Comparison of ENCODE assay signal across 11 cellular contexts in genomic region chr14:93084866-93085857, GRCh38. TPM values are rescaled to one million over a fixed set of nuclear protein-coding genes. Genes with fewer than 3 reads are reported as not detected.
DNase-seq lines count a peak whose midpoint lies in the region; ATAC-seq and TF ChIP-seq lines count a peak whose summit lies in the region.
"Had no signal": no experiment of that assay in that cellular context is flagged by ENCODE, and none has a peak within 500 bp of the region (broad histone marks: within the 10 kb centered on the region; RNA-seq: fewer than 3 reads in every experiment).

No MANE protein-coding gene starts in this region.

- H3K4me1 ChIP-seq in spleen = peaks cover 3 to 88% (median 69%) of the 10 kb centered on the region in 6 donors

- peak overlapping the region in 3 of 8 donors; percentile 5 to 64 (median 52) for H3K27ac ChIP-seq in spleen

- H3K27me3 Mint-ChIP-seq in activated naive CD8-positive, alpha-beta T cell treated with anti-CD3 and anti-CD28 coated beads, Interleukin-2, amount 10 ng/mL, durations not matched to agents 7 days and 5 days = no peaks in the 10 kb centered on the region
- no peaks in the 10 kb centered on the region for H3K27me3 Mint-ChIP-seq in nephron (ENCODE audit: low read depth)

- DNase-seq in DMS79 (lab: John Stamatoyannopoulos, UW) = peak; percentile 78
- DNase-seq in LNCaP clone FGC (ENCODE audit: low read depth) = peak; percentile 64
- no peak for DNase-seq in activated naive CD8-positive, alpha-beta T cell treated with anti-CD3 and anti-CD28 coated beads, Interleukin-2, amount 10 ng/mL, durations not matched to agents 7 days and 5 days
- DNase-seq in SW480 (ENCODE audit: low spot score) = no peak
- no peak for DNase-seq in HPDE6-E6E7 (ENCODE audit: extremely low spot score)
- DNase-seq in spleen = no peak
- no peak for DNase-seq in H4 (ENCODE audit: low spot score)
- DNase-seq: effector memory CD4-positive, alpha-beta T cell; MG63; NCI-H446 had no signal

- peak overlapping the region; percentile 88 for H3K27ac Mint-ChIP-seq in activated naive CD8-positive, alpha-beta T cell treated with anti-CD3 and anti-CD28 coated beads, Interleukin-2, amount 10 ng/mL, durations not matched to agents 7 days and 5 days
- peak overlapping the region in 2 of 3 experiments; percentile 54 to 84 for H3K27ac Mint-ChIP-seq in nephron

- peaks cover 64% of the 10 kb centered on the region for H3K4me1 Mint-ChIP-seq in activated naive CD8-positive, alpha-beta T cell treated with anti-CD3 and anti-CD28 coated beads, Interleukin-2, amount 10 ng/mL, durations not matched to agents 7 days and 5 days
- peaks cover 46% of the 10 kb centered on the region for H3K4me1 Mint-ChIP-seq in nephron

- H3K9me3 ChIP-seq in spleen = no peaks in the 10 kb centered on the region
- H3K9me3 ChIP-seq: MG63 had no signal

- H3K36me3 Mint-ChIP-seq in activated naive CD8-positive, alpha-beta T cell treated with anti-CD3 and anti-CD28 coated beads, Interleukin-2, amount 10 ng/mL, durations not matched to agents 7 days and 5 days = peaks cover 11% of the 10 kb centered on the region
- no peaks in the 10 kb centered on the region for H3K36me3 Mint-ChIP-seq in nephron (ENCODE audit: low read depth)

- H3K4me3 Mint-ChIP-seq in activated naive CD8-positive, alpha-beta T cell treated with anti-CD3 and anti-CD28 coated beads, Interleukin-2, amount 10 ng/mL, durations not matched to agents 7 days and 5 days = peak overlapping the region; percentile 81
- H3K4me3 Mint-ChIP-seq in nephron = no peak overlapping the region

- no peaks in the 10 kb centered on the region for H3K9me3 Mint-ChIP-seq in activated naive CD8-positive, alpha-beta T cell treated with anti-CD3 and anti-CD28 coated beads, Interleukin-2, amount 10 ng/mL, durations not matched to agents 7 days and 5 days
- no peaks in the 10 kb centered on the region for H3K9me3 Mint-ChIP-seq in nephron

- intact Hi-C loops in spleen (cut with DNase I; ENCODE audit: low total_unique reads) = no loop called here

- peaks cover 0 to 3% (median 0%) of the 10 kb centered on the region in 6 donors for H3K36me3 ChIP-seq in spleen
- H3K36me3 ChIP-seq: MG63 had no signal

- POLR2A ChIA-PET in activated naive CD8-positive, alpha-beta T cell treated with anti-CD3 and anti-CD28 coated beads, Interleukin-2, amount 10 ng/mL, durations not matched to agents 7 days and 5 days (lab: Charles Lee) = interaction anchor here (1.4 to 1.9 kb wide), 4 partner anchors 9 to 25 kb away, joined by 4 to 6 read pairs (median 4); no protein-coding TSS in a partner anchor

- H3K4me3 ChIP-seq in LNCaP clone FGC (ENCODE audit: low read depth, low read length) = no peak overlapping the region
- no peak overlapping the region for H3K4me3 ChIP-seq in spleen
- H3K4me3 ChIP-seq: MG63 had no signal

- no peaks in the 10 kb centered on the region for H3K27me3 ChIP-seq in spleen (replicated peaks in 1 of 7)
- H3K27me3 ChIP-seq: MG63 had no signal

- TF ChIP-seq POLR2A in spleen (IDR thresholded peaks at IDR 0.05) = no peak

- no peak for TF ChIP-seq CTCF in LNCaP clone FGC (IDR thresholded peaks at IDR 0.05; ENCODE audit: control insufficient read depth, extremely low read depth, insufficient read depth)
- no peak for TF ChIP-seq CTCF in nephron (IDR thresholded peaks at IDR 0.05; ENCODE audit: unreplicated experiment in 3 of 3)
- TF ChIP-seq CTCF in spleen (IDR thresholded peaks at IDR 0.05 in 8 of 11, conservative IDR thresholded peaks at IDR 0.05 in 3 of 11) = no peak

- ATAC-seq in activated naive CD8-positive, alpha-beta T cell treated with anti-CD3 and anti-CD28 coated beads, Interleukin-2, amount 10 ng/mL, durations not matched to agents 7 days and 5 days (ENCODE audit: low read depth) = no peak

- 73 to 83% (median 76%) methylated on average over 20 to 21 of the region's 21 CpGs for WGBS in spleen, 5 donors

RNA-seq across cellular contexts. Expression of gene ITPK1, which starts 30.6 kb away (rescaled TPM):
- total RNA-seq in activated naive CD8-positive, alpha-beta T cell treated with anti-CD3 and anti-CD28 coated beads, Interleukin-2, amount 10 ng/mL, durations not matched to agents 7 days and 5 days = 10 to 100 TPM; 89.5 to 94.1 TPM
- total RNA-seq in spleen = 100 to 1,000 TPM in 1 of 7 donors, 10 to 100 TPM in 6; 63.8 to 123 (median 75.6) TPM
- polyA plus RNA-seq in spleen = 10 to 100 TPM; 22.9 to 46.0 (median 23.9) TPM
- 18.8 and 24.0 TPM in 2 replicates for total RNA-seq in H4 (2014; rRNA removed; shearing (Covaris generic))

Comparison
In these comparisons a context has a peak if more than half of its experiments do, and no peak if none do; other contexts are left out.
1. DNase-seq: peak in DMS79 (single experiment) and LNCaP clone FGC (single experiment); none in activated naive CD8-positive, alpha-beta T cell treated with anti-CD3 and anti-CD28 coated beads, Interleukin-2, amount 10 ng/mL, durations not matched to agents 7 days and 5 days (single experiment), SW480 (single experiment), HPDE6-E6E7 (single experiment), spleen (single experiment) and H4 (single experiment).